24 cellular contexts compared by ENCODE assay signal in the genomic region with DNA sequence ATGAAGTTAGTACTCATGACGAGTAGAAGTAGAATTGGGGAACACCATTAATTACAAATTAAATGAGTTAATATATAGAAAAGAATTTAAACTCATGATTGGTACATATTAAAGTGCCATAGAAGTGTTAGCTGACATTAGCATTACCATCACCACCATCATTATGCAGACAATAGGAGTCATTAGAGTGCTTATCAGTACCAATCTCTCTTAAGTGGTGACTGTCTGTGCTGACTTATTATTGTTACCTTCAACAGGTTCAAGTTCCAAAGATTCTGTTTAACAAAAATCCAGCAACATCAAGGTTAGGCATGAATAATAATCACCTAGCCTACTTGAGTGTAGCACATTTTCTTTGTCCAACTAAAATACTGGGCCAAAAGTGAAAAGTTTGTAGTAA.
"Had no signal": no experiment of that assay in that cellular context is flagged by ENCODE, and none has a peak within 500 bp of the region (broad histone marks: within the 10 kb centered on the region; RNA-seq: fewer than 3 reads in every experiment).

No MANE protein-coding gene starts in this region.

- FAIRE-seq: endometrium, islet of Langerhans, keratinocyte had no signal

- DNase-seq: colonic mucosa; cortex of kidney; effector CD8-positive, alpha-beta T cell; effector memory CD8-positive, alpha-beta T cell; endodermal cell; erythroblast; esophagus squamous epithelium; foreskin fibroblast; foreskin melanocyte; gastrocnemius medialis; glutamatergic neuron; head of caudate nucleus; heart right ventricle; hippocampal formation; left cardiac atrium; left lung; left ventricle myocardium superior; lower lobe of right lung; mesenchymal stem cell; midbrain; naive thymus-derived CD4-positive, alpha-beta T cell had no signal
